20 cellular contexts compared by ENCODE assay signal in the genomic region with DNA sequence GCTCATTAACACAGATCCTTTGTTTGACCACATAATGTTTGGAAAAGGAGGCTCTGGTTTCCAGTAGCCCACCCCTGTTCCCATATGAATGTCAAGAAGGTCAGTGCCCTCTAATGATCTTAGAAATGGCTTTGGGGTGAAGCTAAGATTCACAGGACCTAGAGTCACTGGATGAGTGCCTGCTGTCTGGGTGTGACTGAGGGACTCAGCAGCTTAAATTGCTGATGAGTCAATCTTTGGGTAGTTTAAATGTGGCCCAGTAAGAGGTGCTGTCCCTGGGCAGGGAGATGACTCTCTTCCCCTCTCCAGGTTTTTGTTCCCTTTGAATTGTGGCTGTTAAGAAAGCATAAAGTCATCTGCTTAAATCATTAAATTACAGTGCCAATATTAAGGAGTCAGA. TPM values are rescaled to one million over a fixed set of nuclear protein-coding genes. Genes with fewer than 3 reads are reported as not detected.
DNase-seq lines count a peak whose midpoint lies in the region; ATAC-seq, FAIRE-seq and TF ChIP-seq lines count a peak whose summit lies in the region.
"Had no signal": no experiment of that assay in that cellular context is flagged by ENCODE, and none has a peak within 500 bp of the region (broad histone marks: within the 10 kb centered on the region; RNA-seq: fewer than 3 reads in every experiment).

No MANE protein-coding gene starts in this region.

- H3K9me3 ChIP-seq in keratinocyte (ENCODE audit: control insufficient read depth, low read depth, low read length), result no peaks in the 10 kb centered on the region

- CTCF ChIA-PET in activated CD8-positive, alpha-beta T cell treated with anti-CD3 and anti-CD28 coated beads, Interleukin-2, amount 10 ng/mL, durations not matched to agents 7 days and 5 days (lab: Charles Lee), result no interaction called here

- H3K4me3 ChIP-seq in keratinocyte (ENCODE audit: control insufficient read depth in 2 of 3, extremely low read depth in 1 of 3, insufficient read depth in 2 of 3, low read depth in 1 of 3, low read length in 3 of 3), result no peak overlapping the region
- H3K4me3 ChIP-seq: BLaER1 treated with 17β-estradiol and CSF1 and Interleukin-3, amounts not matched to agents 10 nM and 100 nM had no signal

- no peak overlapping the region for H3K9ac ChIP-seq in keratinocyte (ENCODE audit: control insufficient read depth, extremely low read depth, insufficient read depth, low read length)
- H3K9ac ChIP-seq: BLaER1 treated with 17β-estradiol and CSF1 and Interleukin-3, amounts not matched to agents 10 nM and 100 nM had no signal

- H3K27me3 ChIP-seq in keratinocyte (ENCODE audit: control insufficient read depth, extremely low read depth, insufficient read depth, low read length), result no peaks in the 10 kb centered on the region
- H3K27me3 ChIP-seq: BLaER1 treated with 17β-estradiol and CSF1 and Interleukin-3, amounts not matched to agents 10 nM and 100 nM had no signal

- no peak overlapping the region for H3K4me3 Mint-ChIP-seq in activated T-helper 17 cell treated with anti-CD3 and anti-CD28 coated beads, Interleukin-2, amount 50 U/mL, for 72 hours
- no peak overlapping the region for H3K4me3 Mint-ChIP-seq in activated CD8-positive, alpha-beta T cell treated with anti-CD3 and anti-CD28 coated beads, Interleukin-2, amount 10 ng/mL, durations not matched to agents 7 days and 5 days
- H3K4me3 Mint-ChIP-seq: T-helper 1 cell treated with Interleukin-12 subunit alpha and Interleukin-12 subunit beta and Interleukin-4 antibody, amounts not matched to agents 30 μg/mL and 1 μg/mL, for 36 hours had no signal

- no peaks in the 10 kb centered on the region for H3K36me3 Mint-ChIP-seq in activated T-helper 17 cell treated with anti-CD3 and anti-CD28 coated beads, Interleukin-2, amount 50 U/mL, for 72 hours (ENCODE audit: low read depth)
- no peaks in the 10 kb centered on the region for H3K36me3 Mint-ChIP-seq in activated CD8-positive, alpha-beta T cell treated with anti-CD3 and anti-CD28 coated beads, Interleukin-2, amount 10 ng/mL, durations not matched to agents 7 days and 5 days (ENCODE audit: low read depth)

- no peaks in the 10 kb centered on the region for H3K4me1 Mint-ChIP-seq in activated T-helper 17 cell treated with anti-CD3 and anti-CD28 coated beads, Interleukin-2, amount 50 U/mL, for 72 hours
- H3K4me1 Mint-ChIP-seq in activated CD8-positive, alpha-beta T cell treated with anti-CD3 and anti-CD28 coated beads, Interleukin-2, amount 10 ng/mL, durations not matched to agents 7 days and 5 days (ENCODE audit: low read depth), result no peaks in the 10 kb centered on the region

- H3K27ac ChIP-seq in keratinocyte (ENCODE audit: control insufficient read depth, insufficient read depth, low read length), result no peak overlapping the region
- H3K27ac ChIP-seq: BLaER1 treated with 17β-estradiol and CSF1 and Interleukin-3, amounts not matched to agents 10 nM and 100 nM had no signal

- FAIRE-seq in H54 (lab: Jason Lieb, UNC), result no peak
- peak; percentile 76 for FAIRE-seq in keratinocyte (lab: Jason Lieb, UNC)
- FAIRE-seq: GM12892 had no signal

- no peak for TF ChIP-seq POLR2A in H54 (IDR thresholded peaks at IDR 0.05; ENCODE audit: low read depth, low read length)

- no peaks in the 10 kb centered on the region for H3K9me1 ChIP-seq in keratinocyte (ENCODE audit: control insufficient read depth, extremely low read depth, insufficient read depth, low read length)

- H3K79me2 ChIP-seq in keratinocyte (ENCODE audit: control insufficient read depth, insufficient read depth, low read length), result no peaks in the 10 kb centered on the region

- peak; percentile 47 for ATAC-seq in activated T-helper 17 cell treated with anti-CD3 and anti-CD28 coated beads, Interleukin-2, amount 50 U/mL, for 72 hours (replicated peaks)
- no peak for ATAC-seq in GM18861 (IDR thresholded peaks at IDR 0.05; ENCODE audit: unreplicated experiment)
- no peak for ATAC-seq in activated CD8-positive, alpha-beta T cell treated with anti-CD3 and anti-CD28 coated beads, Interleukin-2, amount 10 ng/mL, durations not matched to agents 7 days and 5 days
- ATAC-seq: Panc1, SK-N-SH treated with all-trans-retinoic acid at 6 μM for 48 hours had no signal

- no peak overlapping the region for H3K4me2 ChIP-seq in keratinocyte (ENCODE audit: control insufficient read depth, extremely low read depth, insufficient read depth, low read depth, low read length)
- H3K4me2 ChIP-seq: BLaER1 treated with 17β-estradiol and CSF1 and Interleukin-3, amounts not matched to agents 10 nM and 100 nM had no signal

- no peaks in the 10 kb centered on the region for H3K4me1 ChIP-seq in keratinocyte (ENCODE audit: control insufficient read depth, extremely low read depth, insufficient read depth, low read length)

- H3K27ac Mint-ChIP-seq in activated T-helper 17 cell treated with anti-CD3 and anti-CD28 coated beads, Interleukin-2, amount 50 U/mL, for 72 hours, result no peak overlapping the region
- H3K27ac Mint-ChIP-seq in activated CD8-positive, alpha-beta T cell treated with anti-CD3 and anti-CD28 coated beads, Interleukin-2, amount 10 ng/mL, durations not matched to agents 7 days and 5 days, result no peak overlapping the region
- H3K27ac Mint-ChIP-seq: T-helper 1 cell treated with Interleukin-12 subunit alpha and Interleukin-12 subunit beta and Interleukin-4 antibody, amounts not matched to agents 30 μg/mL and 1 μg/mL, for 36 hours had no signal

- H2AFZ ChIP-seq in keratinocyte (ENCODE audit: control insufficient read depth, low read length), result no peak overlapping the region

- no peaks in the 10 kb centered on the region for H3K36me3 ChIP-seq in keratinocyte (ENCODE audit: control insufficient read depth in 2 of 2, extremely low read depth in 1 of 2, insufficient read depth in 2 of 2, low read length in 2 of 2)
- H3K36me3 ChIP-seq: BLaER1 treated with 17β-estradiol and CSF1 and Interleukin-3, amounts not matched to agents 10 nM and 100 nM had no signal

- no peaks in the 10 kb centered on the region for H3K9me3 Mint-ChIP-seq in activated T-helper 17 cell treated with anti-CD3 and anti-CD28 coated beads, Interleukin-2, amount 50 U/mL, for 72 hours
- no peaks in the 10 kb centered on the region for H3K9me3 Mint-ChIP-seq in activated CD8-positive, alpha-beta T cell treated with anti-CD3 and anti-CD28 coated beads, Interleukin-2, amount 10 ng/mL, durations not matched to agents 7 days and 5 days (ENCODE audit: insufficient read depth)
- H3K9me3 Mint-ChIP-seq: T-helper 1 cell treated with Interleukin-12 subunit alpha and Interleukin-12 subunit beta and Interleukin-4 antibody, amounts not matched to agents 30 μg/mL and 1 μg/mL, for 36 hours had no signal

- TF ChIP-seq CTCF in keratinocyte (optimal IDR thresholded peaks at IDR 0.05 in 1 of 3, IDR thresholded peaks at IDR 0.05 in 1 of 3, conservative IDR thresholded peaks at IDR 0.05 in 1 of 3; ENCODE audit: extremely low read depth in 1 of 3, insufficient read depth in 2 of 3, low read length in 3 of 3), result peak in 1 of 3 experiments; percentile 11

- DNase-seq in EH (ENCODE audit: low read depth) (peak; percentile 21), H54 (ENCODE audit: insufficient read length, low spot score) (peak; percentile 49), keratinocyte (ENCODE audit: low read depth, low spot score) (no peak), anterior cingulate cortex (lab: John Stamatoyannopoulos, UW) (no peak), NCI-H69 (lab: John Stamatoyannopoulos, UW) (no peak)
- DNase-seq in activated CD8-positive, alpha-beta T cell treated with anti-CD3 and anti-CD28 coated beads, Interleukin-2, amount 10 ng/mL, durations not matched to agents 7 days and 5 days, result no peak
- DNase-seq: H7, IMR-90, NCI-H1092, NCI-H345, NCI-H748 treated with DMSO at 0.1 percent for 48 hours, Right ventricle myocardium superior had no signal

- no peaks in the 10 kb centered on the region for H4K20me1 ChIP-seq in keratinocyte (ENCODE audit: control insufficient read depth, extremely low read depth, insufficient read depth, low read length)
- H4K20me1 ChIP-seq: BLaER1 treated with 17β-estradiol and CSF1 and Interleukin-3, amounts not matched to agents 10 nM and 100 nM had no signal

- peaks cover 7% of the 10 kb centered on the region for H3K27me3 Mint-ChIP-seq in activated T-helper 17 cell treated with anti-CD3 and anti-CD28 coated beads, Interleukin-2, amount 50 U/mL, for 72 hours
- no peaks in the 10 kb centered on the region for H3K27me3 Mint-ChIP-seq in activated CD8-positive, alpha-beta T cell treated with anti-CD3 and anti-CD28 coated beads, Interleukin-2, amount 10 ng/mL, durations not matched to agents 7 days and 5 days (ENCODE audit: low read depth)

- POLR2A ChIA-PET in activated CD8-positive, alpha-beta T cell treated with anti-CD3 and anti-CD28 coated beads, Interleukin-2, amount 10 ng/mL, durations not matched to agents 7 days and 5 days (lab: Charles Lee), result no interaction called here

- dilution Hi-C loops in keratinocyte (cut with MboI; ENCODE audit: extremely low pct_ligation_motif_present, low sequenced_read_pairs), result no loop called here

RNA-seq across cellular contexts. Expression of a gene that starts 50.6 kb away (rescaled TPM):
- total RNA-seq in activated T-helper 17 cell treated with anti-CD3 and anti-CD28 coated beads, Interleukin-2, amount 50 U/mL, for 72 hours, result not detected
- polyA plus RNA-seq in keratinocyte, result 0.12 to 0.24 TPM (median 0.20 TPM) in 3 replicates
- polyA plus RNA-seq in keratinocyte (2011; ENCODE audit: low read depth), result 0.15 TPM
- polyA plus RNA-seq in keratinocyte (2011; cell fraction: cytosol; rRNA removed), result 0.10 and 0.16 TPM in 2 replicates
- 0.16 and 0.19 TPM in 2 replicates for polyA plus RNA-seq in keratinocyte (2011; cell fraction: nucleus; rRNA removed)
- polyA plus RNA-seq in keratinocyte (2012; ENCODE audit: low replicate concordance), result 0.06 and 0.36 TPM in 2 replicates
- 0.06 TPM in 1 of 3 replicates, not detected in the others for polyA minus RNA-seq in keratinocyte
- not detected for polyA minus RNA-seq in keratinocyte (2011; cell fraction: cytosol; rRNA and poly(A)+ RNA removed)
- 0.16 TPM in 1 of 2 replicates, not detected in the other for polyA minus RNA-seq in keratinocyte (2011; cell fraction: nucleus; rRNA and poly(A)+ RNA removed)
- not detected for total RNA-seq in activated CD8-positive, alpha-beta T cell treated with anti-CD3 and anti-CD28 coated beads, Interleukin-2, amount 10 ng/mL, durations not matched to agents 7 days and 5 days
- total RNA-seq: G401, IMR-90, Right ventricle myocardium superior had no signal
- polyA plus RNA-seq: IMR-90 had no signal

Comparison
In these comparisons a context has a peak if more than half of its experiments do, and no peak if none do; other contexts are left out.
1. DNase-seq: peak in EH (single experiment) and H54 (single experiment); none in keratinocyte (single experiment), anterior cingulate cortex (0 of 58), NCI-H69 (single experiment) and activated CD8-positive, alpha-beta T cell treated with anti-CD3 and anti-CD28 coated beads, Interleukin-2, amount 10 ng/mL, durations not matched to agents 7 days and 5 days (single experiment).